ENCODE assay signal across 13 cellular contexts in genomic region chr10:121509776-121510175, GRCh38.
"Had no signal": no experiment of that assay in that cellular context is flagged by ENCODE, and none has a peak within 500 bp of the region (broad histone marks: within the 10 kb centered on the region; RNA-seq: fewer than 3 reads in every experiment).

No MANE protein-coding gene starts in this region.

- ATAC-seq: stimulated activated naive CD8-positive, alpha-beta T cell treated with anti-CD3 and anti-CD28 coated beads, Interleukin-15, Interleukin-2, amounts not matched to agents 100 U/mL and 50 U/mL, for 24 hours had no signal

- H3K4me3 Mint-ChIP-seq: activated CD4-positive, alpha-beta memory T cell treated with anti-CD3 and anti-CD28 coated beads, Interleukin-2, amount 10 ng/mL, durations not matched to agents 7 days and 5 days; activated naive CD8-positive, alpha-beta T cell treated with anti-CD3 and anti-CD28 coated beads for 36 hours had no signal

- H3K9me3 Mint-ChIP-seq: activated CD4-positive, alpha-beta memory T cell treated with anti-CD3 and anti-CD28 coated beads, Interleukin-2, amount 10 ng/mL, durations not matched to agents 7 days and 5 days; activated naive CD8-positive, alpha-beta T cell treated with anti-CD3 and anti-CD28 coated beads for 36 hours had no signal

- H3K27me3 ChIP-seq: colonic mucosa had no signal

- H3K36me3 ChIP-seq: colonic mucosa, prostate gland had no signal

- H3K4me3 ChIP-seq: colonic mucosa, prostate gland had no signal

- H3K27ac ChIP-seq: colonic mucosa, epithelial cell of prostate, prostate gland had no signal

- H3K27ac Mint-ChIP-seq: activated CD4-positive, alpha-beta memory T cell treated with anti-CD3 and anti-CD28 coated beads, Interleukin-2, amount 10 ng/mL, durations not matched to agents 7 days and 5 days; activated naive CD8-positive, alpha-beta T cell treated with anti-CD3 and anti-CD28 coated beads for 36 hours had no signal

- H3K4me1 ChIP-seq: colonic mucosa, prostate gland had no signal

- H3K36me3 Mint-ChIP-seq: activated naive CD8-positive, alpha-beta T cell treated with anti-CD3 and anti-CD28 coated beads for 36 hours had no signal

- H3K9me3 ChIP-seq: colonic mucosa, prostate gland had no signal

- H3K27me3 Mint-ChIP-seq: activated CD4-positive, alpha-beta memory T cell treated with anti-CD3 and anti-CD28 coated beads, Interleukin-2, amount 10 ng/mL, durations not matched to agents 7 days and 5 days; activated naive CD8-positive, alpha-beta T cell treated with anti-CD3 and anti-CD28 coated beads for 36 hours had no signal

- DNase-seq: activated CD4-positive, alpha-beta memory T cell treated with anti-CD3 and anti-CD28 coated beads, Interleukin-2, amount 10 ng/mL, durations not matched to agents 7 days and 5 days; activated CD4-positive, alpha-beta T cell treated with anti-CD3 and anti-CD28 coated beads for 1 hour; activated gamma-delta T cell; activated naive CD8-positive, alpha-beta T cell treated with anti-CD3 and anti-CD28 coated beads for 36 hours; activated T-cell treated with anti-CD3 and anti-CD28 coated beads, Interleukin-2, amount 50 U/mL, for 48 hours; aorta; colonic mucosa; effector CD8-positive, alpha-beta T cell; stimulated activated CD4-positive, alpha-beta T cell treated with anti-CD3 and anti-CD28 coated beads, Interleukin-2, amount 100 ng/mL, for 48 hours; stimulated activated naive CD8-positive, alpha-beta T cell treated with anti-CD3 and anti-CD28 coated beads, Interleukin-15, Interleukin-2, amounts not matched to agents 100 U/mL and 50 U/mL, for 24 hours; T-helper 9 cell had no signal

- H3K4me1 Mint-ChIP-seq: activated naive CD8-positive, alpha-beta T cell treated with anti-CD3 and anti-CD28 coated beads for 36 hours had no signal
